Comparison of ENCODE assay signal across 24 cellular contexts in the genomic region with DNA sequence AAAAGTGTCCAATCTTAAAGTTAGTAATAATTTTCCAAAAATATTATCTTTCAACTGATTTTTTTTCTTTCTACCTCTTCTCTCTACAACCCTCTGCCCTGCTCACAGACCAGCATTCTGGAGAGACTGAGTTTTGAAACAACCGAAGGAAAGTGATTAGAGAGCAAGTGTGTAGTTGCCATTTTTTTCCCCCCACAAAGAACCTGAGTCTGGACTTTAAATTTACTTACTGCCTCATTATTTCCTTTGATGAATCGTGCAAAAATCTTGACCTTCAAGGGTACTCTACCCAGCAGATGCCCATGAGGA.
A peak's percentile ranks its signal among the peaks of the same experiment; 100 is the strongest.
DNase-seq lines count a peak whose midpoint lies in the region; ATAC-seq and TF ChIP-seq lines count a peak whose summit lies in the region.
"Had no signal": no experiment of that assay in that cellular context is flagged by ENCODE, and none has a peak within 500 bp of the region (broad histone marks: within the 10 kb centered on the region; RNA-seq: fewer than 3 reads in every experiment).

No MANE protein-coding gene starts in this region.

- peaks cover 4% of the 10 kb centered on the region for H3K27me3 Mint-ChIP-seq in activated naive CD4-positive, alpha-beta T cell treated with anti-CD3 and anti-CD28 coated beads, Interleukin-2, amount 10 ng/mL, durations not matched to agents 7 days and 5 days

- no peaks in the 10 kb centered on the region for H3K36me3 Mint-ChIP-seq in activated naive CD4-positive, alpha-beta T cell treated with anti-CD3 and anti-CD28 coated beads, Interleukin-2, amount 10 ng/mL, durations not matched to agents 7 days and 5 days
- H3K36me3 Mint-ChIP-seq: CD4-positive, alpha-beta memory T cell had no signal

- no peaks in the 10 kb centered on the region for H3K9me3 Mint-ChIP-seq in activated naive CD4-positive, alpha-beta T cell treated with anti-CD3 and anti-CD28 coated beads, Interleukin-2, amount 10 ng/mL, durations not matched to agents 7 days and 5 days
- H3K9me3 Mint-ChIP-seq: CD4-positive, alpha-beta memory T cell had no signal

- no peak overlapping the region for H3K4me3 Mint-ChIP-seq in activated naive CD4-positive, alpha-beta T cell treated with anti-CD3 and anti-CD28 coated beads, Interleukin-2, amount 10 ng/mL, durations not matched to agents 7 days and 5 days
- H3K4me3 Mint-ChIP-seq: CD4-positive, alpha-beta memory T cell had no signal

- H3K27ac ChIP-seq in foreskin keratinocyte = peak overlapping the region; percentile 81
- H3K27ac ChIP-seq: SJSA1 had no signal

- CTCF ChIA-PET in activated naive CD4-positive, alpha-beta T cell treated with anti-CD3 and anti-CD28 coated beads, Interleukin-2, amount 10 ng/mL, durations not matched to agents 7 days and 5 days (lab: Charles Lee) = interaction anchor here (1.9 kb wide), 1 partner anchor 160 kb away, joined by 17 read pairs; no protein-coding TSS in a partner anchor

- DNase-seq in activated naive CD4-positive, alpha-beta T cell treated with anti-CD3 and anti-CD28 coated beads, Interleukin-2, amount 10 ng/mL, durations not matched to agents 7 days and 5 days = no peak
- no peak for DNase-seq in activated naive CD4-positive, alpha-beta T cell (lab: John Stamatoyannopoulos, UW)
- DNase-seq in NCI-H69 (lab: John Stamatoyannopoulos, UW) = peak; percentile 62
- no peak for DNase-seq in foreskin keratinocyte
- no peak for DNase-seq in COLO668 (lab: John Stamatoyannopoulos, UW; ENCODE audit: unreplicated experiment)
- no peak for DNase-seq in SKM-1 (lab: John Stamatoyannopoulos, UW; ENCODE audit: unreplicated experiment)
- no peak for DNase-seq in SW480 (ENCODE audit: low spot score)
- no peak for DNase-seq in SK-N-DZ (ENCODE audit: low spot score)
- DNase-seq: C1 segment of cervical spinal cord; CD4-positive, alpha-beta memory T cell; DMS79 treated with DMSO at 0.1 percent for 48 hours; GF-D8; GOT3; Karpas-422; NCI-H1092; NCI-H187; NCI-H2081 treated with DMSO at 0.1 percent for 48 hours; NCI-H2171; NCI-H226; NCI-H510A treated with DMSO at 0.1 percent for 48 hours; NCI-H774; SW 1271 had no signal

- ATAC-seq in foreskin keratinocyte = no peak
- ATAC-seq: Right ventricle myocardium inferior had no signal

- peaks cover 20% of the 10 kb centered on the region for H3K4me1 ChIP-seq in foreskin keratinocyte

- H3K27ac Mint-ChIP-seq in activated naive CD4-positive, alpha-beta T cell treated with anti-CD3 and anti-CD28 coated beads, Interleukin-2, amount 10 ng/mL, durations not matched to agents 7 days and 5 days = peak overlapping the region; percentile 21
- H3K27ac Mint-ChIP-seq: CD4-positive, alpha-beta memory T cell had no signal

- H3K27me3 ChIP-seq in foreskin keratinocyte = no peaks in the 10 kb centered on the region
- H3K27me3 ChIP-seq: SJSA1 had no signal

- no peaks in the 10 kb centered on the region for H3K4me1 Mint-ChIP-seq in activated naive CD4-positive, alpha-beta T cell treated with anti-CD3 and anti-CD28 coated beads, Interleukin-2, amount 10 ng/mL, durations not matched to agents 7 days and 5 days
- H3K4me1 Mint-ChIP-seq: CD4-positive, alpha-beta memory T cell had no signal

- TF ChIP-seq CTCF in foreskin keratinocyte (conservative IDR thresholded peaks at IDR 0.05) = no peak
